ENCODE assay signal across 9 cellular contexts in the genomic region with DNA sequence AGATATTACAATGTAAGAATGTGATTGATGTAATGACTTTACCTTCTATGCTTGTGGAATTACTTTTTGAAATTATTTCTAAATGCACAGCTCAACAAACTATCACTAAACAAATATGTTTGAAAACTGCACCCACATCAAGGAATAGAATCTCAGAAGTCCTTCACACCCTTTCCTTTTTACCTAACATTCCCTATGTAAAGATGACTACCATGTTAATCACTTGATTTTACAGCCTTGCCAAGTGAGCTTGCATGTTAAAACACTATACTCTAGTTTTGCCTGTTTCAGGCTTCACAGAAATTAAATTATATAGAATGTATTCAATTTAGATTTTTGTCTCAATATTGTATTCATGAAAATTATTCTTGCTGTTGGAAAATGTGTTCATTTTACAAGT.
"Had no signal": no experiment of that assay in that cellular context is flagged by ENCODE, and none has a peak within 500 bp of the region (broad histone marks: within the 10 kb centered on the region; RNA-seq: fewer than 3 reads in every experiment).

No MANE protein-coding gene starts in this region.

- H3K4me3 Mint-ChIP-seq: HFFc6, IgD-negative memory B cell had no signal

- H3K36me3 ChIP-seq: HAP-1 had no signal

- H3K4me1 Mint-ChIP-seq: IgD-negative memory B cell had no signal

- FAIRE-seq: HepG2 had no signal

- ATAC-seq: HCT116, HepG2 had no signal

- H3K36me3 Mint-ChIP-seq: IgD-negative memory B cell had no signal

- H3K4me3 ChIP-seq: GM23248, HAP-1 had no signal

- H3K4me1 ChIP-seq: HAP-1 had no signal

- H3K27me3 Mint-ChIP-seq: IgD-negative memory B cell had no signal

- H3K27ac ChIP-seq: GM23248, HL-60 had no signal

- DNase-seq: GM23248, GOT3, H7, HFFc6 had no signal

- H3K9me3 ChIP-seq: HAP-1 had no signal

- H3K27ac Mint-ChIP-seq: HFFc6, IgD-negative memory B cell had no signal
